Comparison of ENCODE assay signal across 9 cellular contexts in the genomic region with DNA sequence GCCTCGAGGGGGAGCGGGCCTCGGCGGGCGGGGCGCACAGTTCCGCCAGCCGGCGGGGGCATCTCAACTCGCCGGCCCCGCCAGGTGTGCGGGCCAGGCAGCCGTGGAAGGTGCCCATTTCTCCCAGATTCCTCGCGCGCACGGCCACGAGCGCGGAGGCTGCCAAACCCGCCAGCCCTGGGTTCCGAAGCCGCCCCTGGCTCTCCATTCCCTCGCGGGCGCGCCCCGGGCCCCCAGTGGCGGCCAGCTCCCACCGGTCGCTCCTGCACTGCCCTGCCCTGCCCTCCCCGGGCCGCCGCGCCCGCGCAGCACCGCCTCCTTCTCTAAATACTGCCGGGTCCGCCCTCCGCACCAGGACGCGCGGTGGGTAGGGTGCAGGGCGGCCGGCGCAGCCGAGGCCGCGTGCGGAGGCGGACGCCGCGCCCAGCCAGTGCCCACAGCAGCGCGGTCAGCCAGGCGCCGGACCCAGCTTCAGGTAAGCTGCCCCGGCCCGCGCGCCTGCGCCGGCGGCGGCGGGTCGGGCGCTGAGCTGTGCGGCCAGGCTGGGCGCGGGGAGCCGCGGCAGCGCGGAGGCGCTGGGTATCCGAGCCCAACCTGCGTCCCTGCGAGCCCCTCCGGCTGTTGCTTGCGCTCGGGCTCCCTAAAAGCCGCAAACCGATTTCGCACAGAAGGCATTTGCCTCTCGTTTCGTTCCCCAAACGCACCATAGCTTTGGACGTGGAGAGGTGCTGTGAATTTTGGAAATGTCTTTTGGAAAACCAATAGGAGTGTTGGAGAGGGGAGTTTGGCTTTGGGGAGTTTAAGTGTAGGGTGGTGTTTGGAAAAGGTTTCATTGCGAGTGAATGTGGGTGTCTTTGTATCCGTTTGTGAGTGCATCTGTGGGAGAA. TPM values are rescaled to one million over a fixed set of nuclear protein-coding genes. Genes with fewer than 3 reads are reported as not detected.
DNase-seq lines count a peak whose midpoint lies in the region; ATAC-seq, FAIRE-seq and TF ChIP-seq lines count a peak whose summit lies in the region.
"Had no signal": no experiment of that assay in that cellular context is flagged by ENCODE, and none has a peak within 500 bp of the region (broad histone marks: within the 10 kb centered on the region; RNA-seq: fewer than 3 reads in every experiment).

A gene with protein sequence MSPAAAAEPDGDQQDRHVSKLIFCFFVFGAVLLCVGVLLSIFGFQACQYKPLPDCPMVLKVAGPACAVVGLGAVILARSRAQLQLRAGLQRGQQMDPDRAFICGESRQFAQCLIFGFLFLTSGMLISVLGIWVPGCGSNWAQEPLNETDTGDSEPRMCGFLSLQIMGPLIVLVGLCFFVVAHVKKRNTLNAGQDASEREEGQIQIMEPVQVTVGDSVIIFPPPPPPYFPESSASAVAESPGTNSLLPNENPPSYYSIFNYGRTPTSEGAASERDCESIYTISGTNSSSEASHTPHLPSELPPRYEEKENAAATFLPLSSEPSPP (plus strand): TSS at position 354 of the 887 bp plus-strand sequence. CDS start 2,799 bp downstream, outside the sequence.

- peaks cover 5% of the 10 kb centered on the region for H3K36me3 Mint-ChIP-seq in chondrocyte (ENCODE audit: low read depth)
- no peaks in the 10 kb centered on the region for H3K36me3 Mint-ChIP-seq in stimulated activated naive CD8-positive, alpha-beta T cell treated with anti-CD3 and anti-CD28 coated beads, Interleukin-15, Interleukin-2, amounts not matched to agents 100 ng/mL and 50 ng/mL, for 24 hours (ENCODE audit: low read depth)

- TF ChIP-seq CTCF in AG09319 (IDR thresholded peaks at IDR 0.05; ENCODE audit: low read depth, low read length): no peak
- peak; percentile 9 for TF ChIP-seq CTCF in chondrocyte (IDR thresholded peaks at IDR 0.05)

- no peak for FAIRE-seq in RCC 7860 (lab: Jason Lieb, UNC)

- ATAC-seq in left lobe of liver (peak; percentile 88), HG03025 (IDR thresholded peaks at IDR 0.05; ENCODE audit: low FRiP score, unreplicated experiment) (no peak), HG02938 (IDR thresholded peaks at IDR 0.05; ENCODE audit: unreplicated experiment) (no peak)

- peak within 1 kb of the TSS; percentile 64 for H3K4me3 Mint-ChIP-seq in chondrocyte (ENCODE audit: unreplicated experiment)
- H3K4me3 Mint-ChIP-seq in stimulated activated naive CD8-positive, alpha-beta T cell treated with anti-CD3 and anti-CD28 coated beads, Interleukin-15, Interleukin-2, amounts not matched to agents 100 ng/mL and 50 ng/mL, for 24 hours: peak within 1 kb of the TSS; percentile 46
- H3K4me3 Mint-ChIP-seq: dendritic cell treated with granulocyte-macrophage colony-stimulating factor and Interleukin-4, amounts not matched to agents 40 ng/mL and 50 ng/mL, for 4 days had no signal

- peak; percentile 2 for DNase-seq in AG09319 (ENCODE audit: extremely low read depth, low read depth)
- DNase-seq in LHCN-M2 (ENCODE audit: low read depth): peak; percentile 53
- no peak for DNase-seq in chondrocyte (ENCODE audit: low spot score)
- DNase-seq in left lobe of liver (ENCODE audit: low spot score): peak; percentile 91
- DNase-seq in RCC 7860 (ENCODE audit: low spot score): no peak

- H3K27ac Mint-ChIP-seq in chondrocyte (ENCODE audit: unreplicated experiment): no peak within 1 kb of the TSS
- H3K27ac Mint-ChIP-seq in stimulated activated naive CD8-positive, alpha-beta T cell treated with anti-CD3 and anti-CD28 coated beads, Interleukin-15, Interleukin-2, amounts not matched to agents 100 ng/mL and 50 ng/mL, for 24 hours: no peak within 1 kb of the TSS
- H3K27ac Mint-ChIP-seq: dendritic cell treated with granulocyte-macrophage colony-stimulating factor and Interleukin-4, amounts not matched to agents 40 ng/mL and 50 ng/mL, for 4 days had no signal

- H3K9me3 Mint-ChIP-seq in chondrocyte (ENCODE audit: low read depth): peaks cover 4% of the 10 kb centered on the region
- H3K9me3 Mint-ChIP-seq in stimulated activated naive CD8-positive, alpha-beta T cell treated with anti-CD3 and anti-CD28 coated beads, Interleukin-15, Interleukin-2, amounts not matched to agents 100 ng/mL and 50 ng/mL, for 24 hours: no peaks in the 10 kb centered on the region

- peaks cover 2% of the 10 kb centered on the region for H3K27me3 Mint-ChIP-seq in chondrocyte (ENCODE audit: low read depth)
- peaks cover 76% of the 10 kb centered on the region for H3K27me3 Mint-ChIP-seq in stimulated activated naive CD8-positive, alpha-beta T cell treated with anti-CD3 and anti-CD28 coated beads, Interleukin-15, Interleukin-2, amounts not matched to agents 100 ng/mL and 50 ng/mL, for 24 hours

- H3K4me1 Mint-ChIP-seq in chondrocyte (ENCODE audit: low read depth): peaks cover 40% of the 10 kb centered on the region
- peaks cover 33% of the 10 kb centered on the region for H3K4me1 Mint-ChIP-seq in stimulated activated naive CD8-positive, alpha-beta T cell treated with anti-CD3 and anti-CD28 coated beads, Interleukin-15, Interleukin-2, amounts not matched to agents 100 ng/mL and 50 ng/mL, for 24 hours (ENCODE audit: low read depth)

RNA-seq across cellular contexts. Expression of the gene that starts here (rescaled TPM):
- total RNA-seq in LHCN-M2 (2014; rRNA removed) (62.6 and 65.9 TPM in 2 replicates), chondrocyte (1.8 to 3.6 TPM (median 2.6 TPM) in 3 replicates), left lobe of liver (0.98 TPM)
- 47.1 TPM for polyA plus RNA-seq in LHCN-M2 (2012)

Comparison
In these comparisons a context has a peak if more than half of its experiments do, and no peak if none do; other contexts are left out.
1. RNA of the gene that starts here (total RNA-seq): 62.6 to 65.9 TPM in LHCN-M2; 1.8 to 3.6 TPM in chondrocyte and 0.98 TPM in left lobe of liver (single experiment); every median in the first group is over 10 times any median in the second.
2. Peak in DNase-seq and ATAC-seq in left lobe of liver; RNA of the gene not detected or under 1 TPM.
3. DNase-seq: peak in AG09319 (single experiment) and LHCN-M2 (single experiment); none in chondrocyte (single experiment) and RCC 7860 (single experiment).